Comparison of ENCODE assay signal across 8 cellular contexts in genomic region chr1:1080122-1080753, GRCh38.
DNase-seq lines count a peak whose midpoint lies in the region; ATAC-seq and TF ChIP-seq lines count a peak whose summit lies in the region.

No MANE protein-coding gene starts in this region.

- peaks cover 6% of the 10 kb centered on the region; the same call in 1 of the 2 replicates for H3K27me3 ChIP-seq in ACC112 (ENCODE audit: insufficient read depth, low read length)

- H3K79me2 ChIP-seq in ACC112 (ENCODE audit: control insufficient read depth, insufficient read depth, low read length, unreplicated experiment), result no peaks in the 10 kb centered on the region

- in situ Hi-C loops in GM13976 (cut with MboI; ENCODE audit: low sequenced_read_pairs, unreplicated experiment) (no loop called here), T47D (cut with HindIII; ENCODE audit: low pct_unique_long_range_greater_than_20kb, low sequenced_read_pairs) (no loop called here)

- peak overlapping the region; percentile 59 for H3K4me3 ChIP-seq in ACC112 (ENCODE audit: low read depth, low read length)

- peak; percentile 81 for DNase-seq in GM13976 (ENCODE audit: low spot score)
- DNase-seq in NCI-H345 treated with DMSO at 0.1 percent for 48 hours (lab: John Stamatoyannopoulos, UW; ENCODE audit: unreplicated experiment), result peak; percentile 23
- peak; percentile 86 to 90 for DNase-seq in T47D (ENCODE audit: low read depth in 1 of 2, low spot score in 1 of 2)
- peak; percentile 11 for DNase-seq in iris pigment epithelial cell (ENCODE audit: low read depth)
- peak; percentile 42 for DNase-seq in stimulated activated naive CD8-positive, alpha-beta T cell treated with anti-CD3 and anti-CD28 coated beads, Interleukin-15, Interleukin-2, amounts not matched to agents 100 U/mL and 50 U/mL, for 24 hours

- no peaks in the 10 kb centered on the region for H3K4me1 ChIP-seq in ACC112 (ENCODE audit: control insufficient read depth, insufficient read depth, low read length, unreplicated experiment)

- H3K36me3 ChIP-seq in ACC112 (ENCODE audit: insufficient read depth, low read length), result no peaks in the 10 kb centered on the region

- no peak overlapping the region for H2AFZ ChIP-seq in ACC112 (ENCODE audit: low read length, unreplicated experiment)

- TF ChIP-seq CTCF in GM13976 (IDR thresholded peaks at IDR 0.05; ENCODE audit: borderline replicate concordance, control extremely low read depth, extremely low read depth, insufficient read depth, missing control alignments), result no peak

- peak overlapping the region; percentile 60; the same call in 1 of the 2 replicates for H3K27ac ChIP-seq in ACC112 (ENCODE audit: low read depth, low read length)

- peak; percentile 48 for ATAC-seq in stimulated activated naive CD8-positive, alpha-beta T cell treated with anti-CD3 and anti-CD28 coated beads, Interleukin-15, Interleukin-2, amounts not matched to agents 100 U/mL and 50 U/mL, for 24 hours
- ATAC-seq in GM19328 (IDR thresholded peaks at IDR 0.05; ENCODE audit: unreplicated experiment), result no peak
- ATAC-seq in GM19035 (IDR thresholded peaks at IDR 0.05; ENCODE audit: unreplicated experiment), result no peak

Comparison
In these comparisons a context has a peak if more than half of its experiments do, and no peak if none do; other contexts are left out.
1. DNase-seq: peak in every context shown above with its lines; median percentile 88 in T47D; 81 in GM13976; 42 in stimulated activated naive CD8-positive, alpha-beta T cell treated with anti-CD3 and anti-CD28 coated beads, Interleukin-15, Interleukin-2, amounts not matched to agents 100 U/mL and 50 U/mL, for 24 hours; 23 in NCI-H345 treated with DMSO at 0.1 percent for 48 hours; 11 in iris pigment epithelial cell.